8 cellular contexts compared by ENCODE assay signal in the genomic region with DNA sequence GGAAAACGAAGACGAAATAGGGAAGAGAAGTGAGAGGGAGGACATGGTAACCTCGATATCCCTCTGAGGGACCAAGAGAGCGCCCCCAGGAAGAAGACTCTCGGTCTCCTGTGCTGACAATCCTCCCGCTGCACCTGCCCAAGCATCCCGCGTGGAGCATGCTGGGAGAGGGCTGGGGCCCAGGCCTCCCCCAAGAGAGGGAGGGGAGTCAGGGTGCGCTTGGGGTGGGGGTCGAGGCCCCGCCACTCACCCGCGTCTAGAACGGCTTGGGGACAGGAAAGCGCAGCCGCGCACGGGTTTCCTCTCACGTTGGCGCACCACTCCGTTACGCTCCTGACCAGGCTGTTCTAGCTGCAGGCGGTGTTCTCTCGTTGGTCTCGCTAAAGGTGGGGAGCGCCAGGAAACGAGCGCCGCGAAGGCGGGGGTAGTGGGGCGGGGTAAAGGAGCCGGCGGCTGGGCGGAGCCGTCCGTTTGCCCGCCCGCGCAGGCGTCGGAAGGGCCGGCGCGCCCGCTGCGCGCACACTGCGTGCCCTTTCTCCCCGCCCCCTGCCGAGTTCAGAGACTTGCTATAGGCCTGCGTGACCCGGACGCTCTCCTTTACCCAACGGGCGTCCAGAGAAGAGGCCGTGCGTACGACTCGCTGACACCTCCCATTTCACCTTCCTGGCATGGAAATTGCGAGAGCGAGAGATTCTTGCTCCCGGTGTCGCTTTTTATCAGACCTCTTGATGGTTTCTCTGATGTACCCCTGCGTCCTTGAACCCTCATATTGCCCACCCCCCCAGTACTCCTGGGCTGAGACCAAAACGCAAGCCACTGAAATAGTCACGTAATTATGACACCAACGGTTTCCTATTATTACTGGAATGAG. TPM values are rescaled to one million over a fixed set of nuclear protein-coding genes. Genes with fewer than 3 reads are reported as not detected.
DNase-seq lines count a peak whose midpoint lies in the region; ATAC-seq and TF ChIP-seq lines count a peak whose summit lies in the region.

A gene (minus strand): TSS at position 388 of the 871 bp plus-strand sequence. CDS start 2,888 bp downstream, outside the sequence.

- H3K4me3 ChIP-seq in liver (ENCODE audit: low read depth in 1 of 3, low read length in 3 of 3) = peak within 1 kb of the TSS; percentile 55 to 82 (median 82)

- under 1% methylated on average over 68 of the region's 68 CpGs for WGBS in liver

- H3K27ac ChIP-seq in C4-2B (peak within 1 kb of the TSS; percentile 78), liver (ENCODE audit: low read depth in 1 of 2, low read length in 2 of 2) (peak within 1 kb of the TSS; percentile 89 to 97)

- ATAC-seq in GM19395 (IDR thresholded peaks at IDR 0.05; ENCODE audit: unreplicated experiment) = peak; percentile 95
- ATAC-seq in HG03565 (IDR thresholded peaks at IDR 0.05; ENCODE audit: unreplicated experiment) = peak; percentile 95

- no peak for TF ChIP-seq RAD21 in liver (IDR thresholded peaks at IDR 0.05)

- H3K4me1 ChIP-seq in liver (ENCODE audit: control insufficient read depth in 4 of 4, insufficient read depth in 4 of 4, low read length in 3 of 4) = peaks cover 0 to 2% (median 1%) of the 10 kb centered on the region in 4 donors

- no peaks in the 10 kb centered on the region for H3K27me3 ChIP-seq in liver (ENCODE audit: control insufficient read depth in 4 of 4, insufficient read depth in 4 of 4, low read length in 3 of 4)

- TF ChIP-seq CTCF in C4-2B (conservative IDR thresholded peaks at IDR 0.05) = no peak; the same call in 1 of the 2 replicates
- TF ChIP-seq CTCF in liver (IDR thresholded peaks at IDR 0.05; ENCODE audit: low read depth, low read length, missing input control) = no peak

- peak within 1 kb of the TSS; percentile 56 to 96 for H3K9ac ChIP-seq in liver (ENCODE audit: low read depth in 1 of 2, low read length in 2 of 2)

- DNase-seq in NCI-H774 (lab: John Stamatoyannopoulos, UW) = peak; percentile 98
- DNase-seq in activated CD4-positive, alpha-beta T cell treated with anti-CD3 and anti-CD28 coated beads, Interleukin-2, amount 50 U/mL, for 48 hours = peak; percentile 85 to 90
- peak; percentile 83 to 93 for DNase-seq in dermis microvascular lymphatic vessel endothelial cell (ENCODE audit: low read depth in 2 of 2)
- DNase-seq in stimulated activated CD4-positive, alpha-beta T cell treated with anti-CD3 and anti-CD28 coated beads, Interleukin-4, amount 100 ng/mL, for 24 hours = peak; percentile 91

- H3K36me3 ChIP-seq in liver (ENCODE audit: control insufficient read depth in 4 of 4, insufficient read depth in 3 of 4, low read depth in 1 of 4, low read length in 3 of 4) = no peaks in the 10 kb centered on the region

- H3K9me3 ChIP-seq in liver (ENCODE audit: control insufficient read depth in 4 of 4, low read length in 3 of 4) = no peaks in the 10 kb centered on the region

TF ChIP-seq in liver, 16 proteins besides CTCF, POLR2A, EP300 and RAD21:
- TF ChIP-seq, protein P1, sequence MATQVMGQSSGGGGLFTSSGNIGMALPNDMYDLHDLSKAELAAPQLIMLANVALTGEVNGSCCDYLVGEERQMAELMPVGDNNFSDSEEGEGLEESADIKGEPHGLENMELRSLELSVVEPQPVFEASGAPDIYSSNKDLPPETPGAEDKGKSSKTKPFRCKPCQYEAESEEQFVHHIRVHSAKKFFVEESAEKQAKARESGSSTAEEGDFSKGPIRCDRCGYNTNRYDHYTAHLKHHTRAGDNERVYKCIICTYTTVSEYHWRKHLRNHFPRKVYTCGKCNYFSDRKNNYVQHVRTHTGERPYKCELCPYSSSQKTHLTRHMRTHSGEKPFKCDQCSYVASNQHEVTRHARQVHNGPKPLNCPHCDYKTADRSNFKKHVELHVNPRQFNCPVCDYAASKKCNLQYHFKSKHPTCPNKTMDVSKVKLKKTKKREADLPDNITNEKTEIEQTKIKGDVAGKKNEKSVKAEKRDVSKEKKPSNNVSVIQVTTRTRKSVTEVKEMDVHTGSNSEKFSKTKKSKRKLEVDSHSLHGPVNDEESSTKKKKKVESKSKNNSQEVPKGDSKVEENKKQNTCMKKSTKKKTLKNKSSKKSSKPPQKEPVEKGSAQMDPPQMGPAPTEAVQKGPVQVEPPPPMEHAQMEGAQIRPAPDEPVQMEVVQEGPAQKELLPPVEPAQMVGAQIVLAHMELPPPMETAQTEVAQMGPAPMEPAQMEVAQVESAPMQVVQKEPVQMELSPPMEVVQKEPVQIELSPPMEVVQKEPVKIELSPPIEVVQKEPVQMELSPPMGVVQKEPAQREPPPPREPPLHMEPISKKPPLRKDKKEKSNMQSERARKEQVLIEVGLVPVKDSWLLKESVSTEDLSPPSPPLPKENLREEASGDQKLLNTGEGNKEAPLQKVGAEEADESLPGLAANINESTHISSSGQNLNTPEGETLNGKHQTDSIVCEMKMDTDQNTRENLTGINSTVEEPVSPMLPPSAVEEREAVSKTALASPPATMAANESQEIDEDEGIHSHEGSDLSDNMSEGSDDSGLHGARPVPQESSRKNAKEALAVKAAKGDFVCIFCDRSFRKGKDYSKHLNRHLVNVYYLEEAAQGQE (IDR thresholded peaks at IDR 0.05) = peak; percentile 80
- TF ChIP-seq, protein P2, sequence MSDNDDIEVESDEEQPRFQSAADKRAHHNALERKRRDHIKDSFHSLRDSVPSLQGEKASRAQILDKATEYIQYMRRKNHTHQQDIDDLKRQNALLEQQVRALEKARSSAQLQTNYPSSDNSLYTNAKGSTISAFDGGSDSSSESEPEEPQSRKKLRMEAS (IDR thresholded peaks at IDR 0.05) = no peak
- TF ChIP-seq TAF1 (conservative IDR thresholded peaks at IDR 0.05) (peak; percentile 31), SP1 (IDR thresholded peaks at IDR 0.05) (peak; percentile 43), RXRA (IDR thresholded peaks at IDR 0.05) (peak in 1 of 2 donors; percentile 45), JUND (IDR thresholded peaks at IDR 0.05) (no peak), YY1 (IDR thresholded peaks at IDR 0.05) (peak; percentile 71), GABPA (IDR thresholded peaks at IDR 0.05 in 1 of 2, conservative IDR thresholded peaks at IDR 0.05 in 1 of 2) (peak in 1 of 2 donors; percentile 20)
- TF ChIP-seq, protein P3, sequence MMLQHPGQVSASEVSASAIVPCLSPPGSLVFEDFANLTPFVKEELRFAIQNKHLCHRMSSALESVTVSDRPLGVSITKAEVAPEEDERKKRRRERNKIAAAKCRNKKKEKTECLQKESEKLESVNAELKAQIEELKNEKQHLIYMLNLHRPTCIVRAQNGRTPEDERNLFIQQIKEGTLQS (IDR thresholded peaks at IDR 0.05) = no peak
TF ChIP-seq in liver: peak in this region for 6.

RNA-seq across cellular contexts. Expression of the gene that starts here (rescaled TPM):
- total RNA-seq in dermis microvascular lymphatic vessel endothelial cell (48.1 and 57.7 TPM in 2 replicates), liver (10 to 100 TPM; 18.9 to 24.3 TPM)
- 10 to 100 TPM; 16.8 to 25.9 TPM for polyA plus RNA-seq in liver

Comparison
In these comparisons a context has a peak if more than half of its experiments do, and no peak if none do; other contexts are left out.
1. Peak in every context shown above with its lines: DNase-seq, ATAC-seq, H3K4me3 ChIP-seq and H3K27ac ChIP-seq.